In the genomic region with DNA sequence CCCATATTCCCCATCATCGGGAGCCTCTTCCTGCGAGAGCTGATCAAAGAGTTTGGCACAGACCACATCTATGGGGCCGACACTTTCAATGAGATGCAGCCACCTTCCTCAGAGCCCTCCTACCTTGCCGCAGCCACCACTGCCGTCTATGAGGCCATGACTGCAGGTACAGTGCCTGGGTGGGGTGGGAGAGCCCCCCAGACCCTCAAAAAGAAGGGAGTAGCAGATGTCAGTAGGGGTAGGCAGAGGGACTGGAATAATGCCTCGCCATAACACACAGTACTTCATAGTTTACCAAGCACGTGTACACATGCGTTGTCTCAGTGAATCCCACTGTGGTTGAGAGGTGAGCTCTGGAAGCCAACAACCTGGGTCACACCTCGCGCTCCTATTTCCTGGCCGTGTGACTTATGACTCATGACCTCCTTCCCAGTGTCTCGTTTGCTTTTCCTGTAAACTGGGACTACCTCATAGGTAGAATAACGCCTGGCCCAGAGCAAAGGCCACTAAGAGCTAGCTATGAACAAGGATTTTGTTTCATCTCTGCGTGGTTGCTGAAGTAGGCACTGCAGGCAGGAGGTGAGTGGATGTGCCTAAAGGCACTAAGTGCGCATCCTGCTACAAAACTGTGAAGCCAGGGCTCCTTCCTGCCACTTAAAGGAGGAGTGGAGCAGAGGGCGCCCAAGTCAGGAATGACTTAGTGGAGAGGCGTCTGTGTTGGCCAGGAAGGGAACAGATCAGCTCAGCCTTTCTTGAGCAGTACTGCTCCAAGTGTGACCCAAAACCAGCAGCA, we compare ENCODE assay signal across 13 cellular contexts. TPM values are rescaled to one million over a fixed set of nuclear protein-coding genes. Genes with fewer than 3 reads are reported as not detected.
DNase-seq lines count a peak whose midpoint lies in the region; ATAC-seq and TF ChIP-seq lines count a peak whose summit lies in the region.
"Had no signal": no experiment of that assay in that cellular context is flagged by ENCODE, and none has a peak within 500 bp of the region (broad histone marks: within the 10 kb centered on the region; RNA-seq: fewer than 3 reads in every experiment).

No MANE protein-coding gene starts in this region.

- 90 to 99% methylated on average over 11 to 17 of the region's 17 CpGs for WGBS in endodermal cell (ENCODE audit: insufficient coverage in 1 of 2, insufficient read length in 1 of 2), 2 experiments
- no CpG with 5 or more reads among the region's 17 CpGs for WGBS in trophoblast cell (ENCODE audit: extremely low coverage, insufficient coverage, insufficient read length)

- H3K14ac ChIP-seq in trophoblast cell (ENCODE audit: low read length), result peak overlapping the region; percentile 10

- peak overlapping the region; percentile 21 for H3K18ac ChIP-seq in trophoblast cell (ENCODE audit: low read length)

- H3K36me3 ChIP-seq in endodermal cell (ENCODE audit: control insufficient read depth, insufficient read depth, low read length) (peaks cover 10% of the 10 kb centered on the region), trophoblast cell (ENCODE audit: control insufficient read depth in 1 of 2, insufficient read depth in 2 of 2, low read length in 2 of 2) (peaks cover 25 to 29% of the 10 kb centered on the region in 2 experiments)

- no peak overlapping the region for H3K4me2 ChIP-seq in trophoblast cell (ENCODE audit: low read length)

- peak overlapping the region; percentile 41 for H4K8ac ChIP-seq in trophoblast cell (ENCODE audit: low read depth, low read length)

- peaks cover 50% of the 10 kb centered on the region for H3K36me3 Mint-ChIP-seq in activated T-cell treated with anti-CD3 and anti-CD28 coated beads, Interleukin-2, amount 50 U/mL, for 24 hours (ENCODE audit: low read depth)
- peaks cover 32% of the 10 kb centered on the region for H3K36me3 Mint-ChIP-seq in endodermal cell (ENCODE audit: low read depth)

- H3K4ac ChIP-seq in trophoblast cell (ENCODE audit: low read depth, low read length), result no peak overlapping the region

- no peak overlapping the region for H3K23ac ChIP-seq in trophoblast cell (ENCODE audit: low read length)

- peak overlapping the region; percentile 66 for H2BK12ac ChIP-seq in trophoblast cell (ENCODE audit: low read length)

- H3K27me3 Mint-ChIP-seq in activated T-cell treated with anti-CD3 and anti-CD28 coated beads, Interleukin-2, amount 50 U/mL, for 24 hours, result no peaks in the 10 kb centered on the region
- H3K27me3 Mint-ChIP-seq in endodermal cell (ENCODE audit: insufficient read depth), result no peaks in the 10 kb centered on the region

- H3K9ac ChIP-seq in endodermal cell (ENCODE audit: extremely low read depth, low read length, poor library complexity, severe bottlenecking) (no peak overlapping the region), trophoblast cell (ENCODE audit: low read length) (no peak overlapping the region)

- peak overlapping the region; percentile 53 for H4K91ac ChIP-seq in trophoblast cell (ENCODE audit: low read depth, low read length)

- H4K12ac ChIP-seq in trophoblast cell (ENCODE audit: low read depth, low read length), result peak overlapping the region; percentile 37

- H2BK5ac ChIP-seq in trophoblast cell (ENCODE audit: low read depth, low read length, poor library complexity), result no peak overlapping the region

- H3K9me3 Mint-ChIP-seq in activated T-cell treated with anti-CD3 and anti-CD28 coated beads, Interleukin-2, amount 50 U/mL, for 24 hours, result no peaks in the 10 kb centered on the region
- H3K9me3 Mint-ChIP-seq in endodermal cell, result no peaks in the 10 kb centered on the region

- H3K4me1 ChIP-seq in endodermal cell (ENCODE audit: control insufficient read depth, insufficient read depth, low read length), result peaks cover 6% of the 10 kb centered on the region
- H3K4me1 ChIP-seq in trophoblast cell (ENCODE audit: control insufficient read depth in 1 of 2, insufficient read depth in 2 of 2, low read length in 2 of 2), result peaks cover 16 to 17% of the 10 kb centered on the region in 2 experiments

- peak overlapping the region; percentile 35 for H3K27ac Mint-ChIP-seq in activated T-cell treated with anti-CD3 and anti-CD28 coated beads, Interleukin-2, amount 50 U/mL, for 24 hours
- H3K27ac Mint-ChIP-seq in endodermal cell, result peak overlapping the region; percentile 26

- ATAC-seq in HG03139 (IDR thresholded peaks at IDR 0.05; ENCODE audit: unreplicated experiment) (no peak), HG02623 (IDR thresholded peaks at IDR 0.05; ENCODE audit: unreplicated experiment) (no peak)

- no peak overlapping the region for H3K4me3 ChIP-seq in endodermal cell (ENCODE audit: low read length)
- H3K4me3 ChIP-seq in trophoblast cell (ENCODE audit: low read depth, low read length), result no peak overlapping the region
- H3K4me3 ChIP-seq: coronary artery had no signal

- in situ Hi-C loops in SK-MEL-5 (cut with HindIII; ENCODE audit: low pct_unique_long_range_greater_than_20kb, low sequenced_read_pairs), result no loop called here

- TF ChIP-seq CTCF in endodermal cell (conservative IDR thresholded peaks at IDR 0.05), result no peak

- peaks cover 10% of the 10 kb centered on the region for H3K79me1 ChIP-seq in trophoblast cell (ENCODE audit: low read length)

- H2BK120ac ChIP-seq in trophoblast cell (ENCODE audit: insufficient read depth, low read length, poor library complexity), result no peak overlapping the region

- H3K4me3 Mint-ChIP-seq in activated T-cell treated with anti-CD3 and anti-CD28 coated beads, Interleukin-2, amount 50 U/mL, for 24 hours, result no peak overlapping the region
- H3K4me3 Mint-ChIP-seq in endodermal cell, result no peak overlapping the region

- no peak for DNase-seq in activated T-cell treated with anti-CD3 and anti-CD28 coated beads, Interleukin-2, amount 50 U/mL, for 24 hours
- DNase-seq in activated T-cell treated with anti-CD3 and anti-CD28 coated beads for 4 hours (no peak), SK-MEL-5 (ENCODE audit: low read depth, low spot score) (peak; percentile 49), endodermal cell (no peak), trophoblast cell (peak in 1 of 2 donors; percentile 30), NOMO-1 treated with dmso at 0.1 percent for 144 hours (lab: John Stamatoyannopoulos, UW; ENCODE audit: unreplicated experiment) (no peak)
- DNase-seq: NCI-H526; stimulated activated CD4-positive, alpha-beta T cell treated with anti-CD3 and anti-CD28 coated beads, Interleukin-12 subunit alpha, Interleukin-12 subunit beta, amount 100 ng/mL, for 4 hours; stimulated activated naive CD4-positive, alpha-beta T cell treated with Interleukin-2 at 50 U/mL for 16 hours; SW 1271 had no signal

- H3K9me3 ChIP-seq in endodermal cell (ENCODE audit: control insufficient read depth, low read length) (no peaks in the 10 kb centered on the region), trophoblast cell (ENCODE audit: insufficient read depth, low read depth, low read length) (no peaks in the 10 kb centered on the region)

- peak overlapping the region; percentile 7 for H2AK5ac ChIP-seq in trophoblast cell (ENCODE audit: low read length)

- no peak overlapping the region for H2AFZ ChIP-seq in trophoblast cell (ENCODE audit: insufficient read depth, low read length, poor library complexity)

- no peak overlapping the region for H3K27ac ChIP-seq in endodermal cell (ENCODE audit: low read depth, low read length)
- peak overlapping the region; percentile 35 for H3K27ac ChIP-seq in trophoblast cell (ENCODE audit: low read depth, low read length)
- H3K27ac ChIP-seq: coronary artery had no signal

- H3K4me1 Mint-ChIP-seq in activated T-cell treated with anti-CD3 and anti-CD28 coated beads, Interleukin-2, amount 50 U/mL, for 24 hours (ENCODE audit: low read depth), result peaks cover 32% of the 10 kb centered on the region
- H3K4me1 Mint-ChIP-seq in endodermal cell, result peaks cover 2% of the 10 kb centered on the region

- peaks cover 4% of the 10 kb centered on the region for H3K79me2 ChIP-seq in trophoblast cell (ENCODE audit: control insufficient read depth, insufficient read depth, low read length, poor library complexity)

- no peaks in the 10 kb centered on the region for H3K27me3 ChIP-seq in endodermal cell (ENCODE audit: control insufficient read depth, insufficient read depth, low read length, poor library complexity, severe bottlenecking)
- H3K27me3 ChIP-seq in trophoblast cell (ENCODE audit: insufficient read depth, low read length), result no peaks in the 10 kb centered on the region

RNA-seq across cellular contexts. Expression of a gene that starts 5.2 kb away (rescaled TPM):
- 75.8 and 91.8 TPM in 2 replicates for total RNA-seq in SK-MEL-5 (2014; rRNA removed; shearing (Covaris generic))
- 217 and 256 TPM in 2 replicates for polyA plus RNA-seq in SK-MEL-5 (2015; cell fraction: cytosol; rRNA removed)
- polyA plus RNA-seq in SK-MEL-5 (2015; cell fraction: nucleus; rRNA removed), result 367 and 466 TPM in 2 replicates
- total RNA-seq in endodermal cell, result 10 to 100 TPM; 29.1 to 31.5 TPM
- polyA plus RNA-seq in endodermal cell (2013, experiment 1 of 2), result 15.7 TPM
- 13.6 TPM for polyA plus RNA-seq in endodermal cell (2013, experiment 2 of 2)
- polyA plus RNA-seq in trophoblast cell (2013), result 10.2 and 11.6 TPM in 2 replicates

RNA-seq across cellular contexts. Expression of a gene that starts 11.5 kb away (rescaled TPM):
- 0.82 and 0.88 TPM in 2 replicates for total RNA-seq in SK-MEL-5 (2014; rRNA removed; shearing (Covaris generic))
- 0.18 and 0.57 TPM in 2 replicates for polyA plus RNA-seq in SK-MEL-5 (2015; cell fraction: cytosol; rRNA removed)
- polyA plus RNA-seq in SK-MEL-5 (2015; cell fraction: nucleus; rRNA removed), result 3.0 and 3.1 TPM in 2 replicates
- total RNA-seq in endodermal cell, result 1 to 10 TPM; 2.4 to 2.8 TPM
- polyA plus RNA-seq in endodermal cell (2013, experiment 1 of 2), result 2.1 TPM
- 1.2 TPM for polyA plus RNA-seq in endodermal cell (2013, experiment 2 of 2)
- 41.8 and 44.5 TPM in 2 replicates for polyA plus RNA-seq in trophoblast cell (2013)

RNA-seq across cellular contexts. Expression of a gene that starts 20.7 kb away (rescaled TPM):
- 23.6 and 27.6 TPM in 2 replicates for total RNA-seq in SK-MEL-5 (2014; rRNA removed; shearing (Covaris generic))
- 165 and 187 TPM in 2 replicates for polyA plus RNA-seq in SK-MEL-5 (2015; cell fraction: cytosol; rRNA removed)
- polyA plus RNA-seq in SK-MEL-5 (2015; cell fraction: nucleus; rRNA removed), result 353 and 438 TPM in 2 replicates
- 10 to 100 TPM; 97.7 to 99.4 TPM for total RNA-seq in endodermal cell
- polyA plus RNA-seq in endodermal cell (2013, experiment 1 of 2), result 75.8 TPM
- polyA plus RNA-seq in endodermal cell (2013, experiment 2 of 2), result 59.8 TPM
- 136 and 137 TPM in 2 replicates for polyA plus RNA-seq in trophoblast cell (2013)

RNA-seq across cellular contexts. Expression of a gene that starts 25.7 kb away (rescaled TPM):
- total RNA-seq in SK-MEL-5 (2014; rRNA removed; shearing (Covaris generic)), result 44.6 and 50.6 TPM in 2 replicates
- polyA plus RNA-seq in SK-MEL-5 (2015; cell fraction: cytosol; rRNA removed), result 76.3 and 81.8 TPM in 2 replicates
- 302 and 331 TPM in 2 replicates for polyA plus RNA-seq in SK-MEL-5 (2015; cell fraction: nucleus; rRNA removed)
- 10 to 100 TPM; 37.1 to 38.5 TPM for total RNA-seq in endodermal cell
- polyA plus RNA-seq in endodermal cell (2013, experiment 1 of 2), result 38.7 TPM
- polyA plus RNA-seq in endodermal cell (2013, experiment 2 of 2), result 34.2 TPM
- 37.8 and 38.0 TPM in 2 replicates for polyA plus RNA-seq in trophoblast cell (2013)

RNA-seq across cellular contexts. Expression of a gene that starts 36.3 kb away (rescaled TPM):
- total RNA-seq in SK-MEL-5 (2014; rRNA removed; shearing (Covaris generic)), result 8.0 and 8.5 TPM in 2 replicates
- polyA plus RNA-seq in SK-MEL-5 (2015; cell fraction: cytosol; rRNA removed), result 15.7 and 16.8 TPM in 2 replicates
- 66.9 and 75.1 TPM in 2 replicates for polyA plus RNA-seq in SK-MEL-5 (2015; cell fraction: nucleus; rRNA removed)
- 10 to 100 TPM; 27.8 to 38.6 TPM for total RNA-seq in endodermal cell
- 29.5 TPM for polyA plus RNA-seq in endodermal cell (2013, experiment 1 of 2)
- polyA plus RNA-seq in endodermal cell (2013, experiment 2 of 2), result 27.7 TPM
- 15.2 and 16.2 TPM in 2 replicates for polyA plus RNA-seq in trophoblast cell (2013)
